Comparison of ENCODE assay signal across 17 cellular contexts in genomic region chr7:126578338-126578737, GRCh38.
DNase-seq lines count a peak whose midpoint lies in the region; ATAC-seq and TF ChIP-seq lines count a peak whose summit lies in the region.
"Had no signal": no experiment of that assay in that cellular context is flagged by ENCODE, and none has a peak within 500 bp of the region (broad histone marks: within the 10 kb centered on the region; RNA-seq: fewer than 3 reads in every experiment).

No MANE protein-coding gene starts in this region.

- H3K4me3 ChIP-seq in DND-41 (ENCODE audit: low read depth in 1 of 2, low read length in 2 of 2) (no peak overlapping the region), neural progenitor cell (no peak overlapping the region)
- H3K4me3 ChIP-seq: adrenal gland, cardiac muscle cell, esophagus muscularis mucosa, K562, lung, right atrium auricular region had no signal

- no peaks in the 10 kb centered on the region for H3K27me3 Mint-ChIP-seq in neural progenitor cell (ENCODE audit: insufficient read depth, low read depth)

- H3K4me3 Mint-ChIP-seq in neural progenitor cell: no peak overlapping the region
- H3K4me3 Mint-ChIP-seq: immature natural killer cell; T-helper 1 cell treated with Interleukin-12 subunit alpha and Interleukin-12 subunit beta and Interleukin-4 antibody, amounts not matched to agents 30 μg/mL and 1 μg/mL, for 36 hours had no signal

- H3K27me3 ChIP-seq in DND-41 (ENCODE audit: insufficient read depth, low read length, poor library complexity) (no peaks in the 10 kb centered on the region), neural progenitor cell (no peaks in the 10 kb centered on the region)
- H3K27me3 ChIP-seq: adrenal gland, cardiac muscle cell, esophagus muscularis mucosa, neutrophil, right atrium auricular region had no signal

- no peaks in the 10 kb centered on the region for H3K36me3 Mint-ChIP-seq in neural progenitor cell

- H3K36me3 ChIP-seq in DND-41 (ENCODE audit: insufficient read depth, low read length) (no peaks in the 10 kb centered on the region), neural progenitor cell (no peaks in the 10 kb centered on the region)
- H3K36me3 ChIP-seq: adrenal gland, cardiac muscle cell, esophagus muscularis mucosa, neutrophil, right atrium auricular region had no signal

- TF ChIP-seq CTCF in DND-41 (IDR thresholded peaks at IDR 0.05; ENCODE audit: borderline replicate concordance, extremely low read depth, low read length, poor library complexity, severe bottlenecking) (no peak), neural progenitor cell (IDR thresholded peaks at IDR 0.05) (no peak)

- no peaks in the 10 kb centered on the region for H3K9me3 Mint-ChIP-seq in neural progenitor cell
- H3K9me3 Mint-ChIP-seq: T-helper 1 cell treated with Interleukin-12 subunit alpha and Interleukin-12 subunit beta and Interleukin-4 antibody, amounts not matched to agents 30 μg/mL and 1 μg/mL, for 36 hours had no signal

- H3K4me1 ChIP-seq in DND-41 (ENCODE audit: insufficient read depth, low read length) (peaks cover 10% of the 10 kb centered on the region; the same call in 1 of the 2 replicates), neural progenitor cell (peaks cover 6% of the 10 kb centered on the region)
- H3K4me1 ChIP-seq: adrenal gland, esophagus muscularis mucosa, right atrium auricular region had no signal

- H3K9ac ChIP-seq in DND-41 (ENCODE audit: low read depth, low read length) (no peak overlapping the region), neural progenitor cell (no peak overlapping the region)

- H2AFZ ChIP-seq in DND-41 (ENCODE audit: low read depth, low read length) (no peak overlapping the region), neural progenitor cell (replicated peaks) (no peak overlapping the region)

- H3K79me2 ChIP-seq in DND-41 (ENCODE audit: insufficient read depth, low read length) (no peaks in the 10 kb centered on the region), neural progenitor cell (ENCODE audit: low read depth) (no peaks in the 10 kb centered on the region)

- H3F3A ChIP-seq in neural progenitor cell (ENCODE audit: low read depth): no peaks in the 10 kb centered on the region

- H3K9me3 ChIP-seq in DND-41 (ENCODE audit: insufficient read depth, low read length, severe bottlenecking): no peaks in the 10 kb centered on the region
- H3K9me3 ChIP-seq in neural progenitor cell (ENCODE audit: low read depth): no peaks in the 10 kb centered on the region
- H3K9me3 ChIP-seq: adrenal gland, esophagus muscularis mucosa, neutrophil, right atrium auricular region had no signal

- H4K20me1 ChIP-seq in DND-41 (ENCODE audit: insufficient read depth, low read length): no peaks in the 10 kb centered on the region
- no peaks in the 10 kb centered on the region for H4K20me1 ChIP-seq in neural progenitor cell (ENCODE audit: low read depth)

- DNase-seq in DND-41: peak; percentile 18
- peak; percentile 97 for DNase-seq in NCI-H1694 (lab: John Stamatoyannopoulos, UW)
- peak; percentile 15 for DNase-seq in NCI-H748 treated with DMSO at 0.1 percent for 48 hours (lab: John Stamatoyannopoulos, UW)
- DNase-seq in neural progenitor cell (ENCODE audit: low spot score): peak; percentile 26
- no peak for DNase-seq in activated CD4-positive, alpha-beta T cell treated with anti-CD3 and anti-CD28 coated beads for 4 hours
- DNase-seq: activated effector memory CD4-positive, alpha-beta T cell treated with Interleukin-2 at 50 U/mL for 16 hours; adrenal gland; immature natural killer cell had no signal

- H3K27ac ChIP-seq in DND-41 (ENCODE audit: low read length) (no peak overlapping the region), neural progenitor cell (no peak overlapping the region)
- H3K27ac ChIP-seq: adrenal gland, cardiac muscle cell, esophagus muscularis mucosa, neutrophil, right atrium auricular region had no signal

- H3K4me2 ChIP-seq in DND-41 (ENCODE audit: insufficient read depth, low read length): no peak overlapping the region
- no peak overlapping the region for H3K4me2 ChIP-seq in neural progenitor cell

- ATAC-seq in DND-41 (ENCODE audit: insufficient read depth, low read depth) (peak; percentile 82), GM21367 (IDR thresholded peaks at IDR 0.05; ENCODE audit: unreplicated experiment) (no peak), GM21447 (IDR thresholded peaks at IDR 0.05; ENCODE audit: unreplicated experiment) (no peak)
- ATAC-seq: K562 had no signal

- H3K27ac Mint-ChIP-seq in neural progenitor cell: no peak overlapping the region
- H3K27ac Mint-ChIP-seq: immature natural killer cell; T-helper 1 cell treated with Interleukin-12 subunit alpha and Interleukin-12 subunit beta and Interleukin-4 antibody, amounts not matched to agents 30 μg/mL and 1 μg/mL, for 36 hours had no signal

- no peaks in the 10 kb centered on the region for H3K4me1 Mint-ChIP-seq in neural progenitor cell
- H3K4me1 Mint-ChIP-seq: immature natural killer cell had no signal

Comparison
In these comparisons a context has a peak if more than half of its experiments do, and no peak if none do; other contexts are left out.
1. DNase-seq: peak in DND-41 (single experiment), NCI-H1694 (single experiment), NCI-H748 treated with DMSO at 0.1 percent for 48 hours (single experiment) and neural progenitor cell (single experiment); none in activated CD4-positive, alpha-beta T cell treated with anti-CD3 and anti-CD28 coated beads for 4 hours (0 of 2).